ENCODE assay signal across 13 cellular contexts in the genomic region with DNA sequence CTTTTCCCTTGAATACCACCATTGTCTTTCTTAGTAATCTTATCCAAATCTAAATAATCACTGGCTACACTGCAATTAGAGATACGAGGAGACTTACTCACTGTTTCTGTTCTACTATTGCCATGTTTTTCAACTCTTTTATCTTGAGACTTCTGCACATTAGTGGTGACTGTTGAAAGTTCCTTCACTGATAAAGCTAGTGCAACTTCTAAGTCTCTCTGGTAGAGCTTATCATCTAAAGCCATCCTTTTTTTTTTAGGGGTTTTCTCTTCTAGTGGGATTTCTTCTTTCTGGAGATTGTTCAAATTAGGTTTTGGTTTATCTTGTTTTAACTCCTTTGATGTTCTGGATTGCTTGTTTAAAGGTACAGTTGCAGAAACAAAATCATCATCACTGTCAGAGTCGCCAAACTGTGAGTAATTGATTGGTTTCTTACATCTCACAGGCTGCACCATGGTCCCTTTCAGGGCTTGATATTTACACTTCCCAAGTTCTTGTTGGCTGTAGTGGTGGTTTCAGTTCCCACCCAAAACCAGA. TPM values are rescaled to one million over a fixed set of nuclear protein-coding genes. Genes with fewer than 3 reads are reported as not detected.
DNase-seq lines count a peak whose midpoint lies in the region; ATAC-seq, FAIRE-seq and TF ChIP-seq lines count a peak whose summit lies in the region.
"Had no signal": no experiment of that assay in that cellular context is flagged by ENCODE, and none has a peak within 500 bp of the region (broad histone marks: within the 10 kb centered on the region; RNA-seq: fewer than 3 reads in every experiment).

No MANE protein-coding gene starts in this region.

- H3K9me3 Mint-ChIP-seq in astrocyte (ENCODE audit: unreplicated experiment) (peaks cover 12% of the 10 kb centered on the region), glutamatergic neuron (ENCODE audit: unreplicated experiment) (peaks cover 6% of the 10 kb centered on the region)

- no peak overlapping the region for H3K27ac Mint-ChIP-seq in astrocyte (ENCODE audit: unreplicated experiment)
- H3K27ac Mint-ChIP-seq in glutamatergic neuron (ENCODE audit: unreplicated experiment) = no peak overlapping the region

- H3K4me3 ChIP-seq in astrocyte (ENCODE audit: insufficient read depth, low read depth, low read length) (no peak overlapping the region), trophoblast cell (ENCODE audit: low read depth, low read length) (no peak overlapping the region), vagina (no peak overlapping the region)
- H3K4me3 ChIP-seq: A549, breast epithelium, right atrium auricular region had no signal

- H3K36me3 ChIP-seq in astrocyte (ENCODE audit: insufficient read depth, low read length) (no peaks in the 10 kb centered on the region), trophoblast cell (ENCODE audit: control insufficient read depth in 1 of 2, insufficient read depth in 2 of 2, low read length in 2 of 2) (peaks cover 2% of the 10 kb centered on the region in 2 experiments), vagina (no peaks in the 10 kb centered on the region)
- H3K36me3 ChIP-seq: breast epithelium, right atrium auricular region had no signal

- H4K8ac ChIP-seq in trophoblast cell (ENCODE audit: low read depth, low read length) = no peak overlapping the region

- ATAC-seq in activated CD4-positive, CD25-positive, alpha-beta regulatory T cell treated with anti-CD3 and anti-CD28 coated beads, Interleukin-2, amount 50 U/mL, for 24 hours = peak; percentile 83 to 85
- ATAC-seq: A549 had no signal

- H3K4me1 ChIP-seq in astrocyte (ENCODE audit: insufficient read depth, low read length) (no peaks in the 10 kb centered on the region), trophoblast cell (ENCODE audit: control insufficient read depth in 1 of 2, insufficient read depth in 2 of 2, low read length in 2 of 2) (peaks cover 1 to 3% of the 10 kb centered on the region in 2 experiments), vagina (peaks cover 12% of the 10 kb centered on the region)
- H3K4me1 ChIP-seq: A549, breast epithelium, right atrium auricular region had no signal

- H4K12ac ChIP-seq in trophoblast cell (ENCODE audit: low read depth, low read length) = no peak overlapping the region

- H2BK12ac ChIP-seq in trophoblast cell (ENCODE audit: low read length) = no peak overlapping the region

- H3K27me3 Mint-ChIP-seq in astrocyte (ENCODE audit: low read depth, unreplicated experiment) = no peaks in the 10 kb centered on the region
- H3K27me3 Mint-ChIP-seq in glutamatergic neuron (ENCODE audit: unreplicated experiment) = no peaks in the 10 kb centered on the region

- WGBS in trophoblast cell (ENCODE audit: extremely low coverage, insufficient coverage, insufficient read length) = no CpG with 5 or more reads among the region's 2 CpGs

- H2AK5ac ChIP-seq in trophoblast cell (ENCODE audit: low read length) = no peak overlapping the region

- H3K4me1 Mint-ChIP-seq in astrocyte (ENCODE audit: low read depth, unreplicated experiment) (peaks cover 20% of the 10 kb centered on the region), glutamatergic neuron (ENCODE audit: low read depth, unreplicated experiment) (no peaks in the 10 kb centered on the region)

- H3K4me3 Mint-ChIP-seq in astrocyte (ENCODE audit: unreplicated experiment) (no peak overlapping the region), glutamatergic neuron (ENCODE audit: unreplicated experiment) (no peak overlapping the region)

- FAIRE-seq in astrocyte (lab: Jason Lieb, UNC) = no peak
- FAIRE-seq: A549 had no signal

- no peak overlapping the region for H2BK5ac ChIP-seq in trophoblast cell (ENCODE audit: low read depth, low read length, poor library complexity)

- no peaks in the 10 kb centered on the region for H3K9me3 ChIP-seq in astrocyte (ENCODE audit: insufficient read depth, low read depth, low read length)
- no peaks in the 10 kb centered on the region for H3K9me3 ChIP-seq in trophoblast cell (ENCODE audit: insufficient read depth, low read depth, low read length)
- H3K9me3 ChIP-seq in vagina = peaks cover 12% of the 10 kb centered on the region

- H4K91ac ChIP-seq in trophoblast cell (ENCODE audit: low read depth, low read length) = no peak overlapping the region

- no peak for TF ChIP-seq CTCF in astrocyte (IDR thresholded peaks at IDR 0.05; ENCODE audit: insufficient read depth, low read depth, low read length)
- TF ChIP-seq CTCF in glutamatergic neuron (IDR thresholded peaks at IDR 0.05; ENCODE audit: partially characterized antibody, unreplicated experiment) = no peak
- TF ChIP-seq CTCF in vagina (IDR thresholded peaks at IDR 0.05) = no peak

- H3K27ac ChIP-seq in astrocyte (ENCODE audit: low read depth, low read length) = no peak overlapping the region
- H3K27ac ChIP-seq in trophoblast cell (ENCODE audit: low read depth, low read length) = no peak overlapping the region
- H3K27ac ChIP-seq in vagina = no peak overlapping the region
- H3K27ac ChIP-seq: A549 had no signal

- DNase-seq in activated CD4-positive, CD25-positive, alpha-beta regulatory T cell treated with anti-CD3 and anti-CD28 coated beads, Interleukin-2, amount 50 U/mL, for 72 hours = no peak
- DNase-seq in OCI-M1 (lab: John Stamatoyannopoulos, UW) (peak; percentile 91), astrocyte (ENCODE audit: low read depth) (peak; percentile 66), trophoblast cell (peak in 1 of 2 donors; percentile 20), glutamatergic neuron (no peak), vagina (ENCODE audit: extremely low spot score in 2 of 2) (no peak), DMS153 (lab: John Stamatoyannopoulos, UW) (no peak)
- DNase-seq: NCI-H1092 treated with DMSO at 0.1 percent for 48 hours, NCI-H69 had no signal

- TF ChIP-seq POLR2A in vagina (IDR thresholded peaks at IDR 0.05) = no peak

- no peak overlapping the region for H3K23ac ChIP-seq in trophoblast cell (ENCODE audit: low read length)

- no peak overlapping the region for H3K18ac ChIP-seq in trophoblast cell (ENCODE audit: low read length)

- no peaks in the 10 kb centered on the region for H3K79me1 ChIP-seq in trophoblast cell (ENCODE audit: low read length)

- H3K79me2 ChIP-seq in astrocyte (ENCODE audit: insufficient read depth, low read length) (peaks cover 88% of the 10 kb centered on the region), trophoblast cell (ENCODE audit: control insufficient read depth, insufficient read depth, low read length, poor library complexity) (no peaks in the 10 kb centered on the region)

- no peak overlapping the region for H3K14ac ChIP-seq in trophoblast cell (ENCODE audit: low read length)

- intact Hi-C loops in vagina (cut with DNase I) = no loop called here

- H3K9ac ChIP-seq in astrocyte (ENCODE audit: low read length) (no peak overlapping the region), trophoblast cell (ENCODE audit: low read length) (no peak overlapping the region)

- no peak overlapping the region for H3K4me2 ChIP-seq in astrocyte (ENCODE audit: low read length)
- no peak overlapping the region for H3K4me2 ChIP-seq in trophoblast cell (ENCODE audit: low read length)
- H3K4me2 ChIP-seq: A549 had no signal

- peak overlapping the region; percentile 15 for H3K4ac ChIP-seq in trophoblast cell (ENCODE audit: low read depth, low read length)

- H3K36me3 Mint-ChIP-seq in astrocyte (ENCODE audit: low read depth, unreplicated experiment) (peaks cover 21% of the 10 kb centered on the region), glutamatergic neuron (ENCODE audit: unreplicated experiment) (peaks cover 14% of the 10 kb centered on the region)

- no peaks in the 10 kb centered on the region for H3K27me3 ChIP-seq in astrocyte (ENCODE audit: insufficient read depth, low read length)
- no peaks in the 10 kb centered on the region for H3K27me3 ChIP-seq in trophoblast cell (ENCODE audit: insufficient read depth, low read length)
- no peaks in the 10 kb centered on the region for H3K27me3 ChIP-seq in vagina
- H3K27me3 ChIP-seq: breast epithelium, right atrium auricular region had no signal

- H2AFZ ChIP-seq in astrocyte (ENCODE audit: low read depth, low read length) = no peak overlapping the region
- H2AFZ ChIP-seq in trophoblast cell (ENCODE audit: insufficient read depth, low read length, poor library complexity) = no peak overlapping the region

- peaks cover 69% of the 10 kb centered on the region for H4K20me1 ChIP-seq in astrocyte (ENCODE audit: insufficient read depth, low read length)

- H2BK120ac ChIP-seq in trophoblast cell (ENCODE audit: insufficient read depth, low read length, poor library complexity) = no peak overlapping the region

RNA-seq across cellular contexts. Expression of a gene that starts 37.7 kb away (rescaled TPM):
- 43.7 and 48.6 TPM in 2 replicates for total RNA-seq in astrocyte
- 28.2 and 29.0 TPM in 2 replicates for polyA plus RNA-seq in trophoblast cell (2013)
- total RNA-seq in glutamatergic neuron (ENCODE audit: unreplicated experiment) = 28.4 TPM
- 45.7 TPM for total RNA-seq in vagina

RNA-seq across cellular contexts. Expression of a gene that starts 58.1 kb away (rescaled TPM):
- total RNA-seq in astrocyte (22.0 and 23.6 TPM in 2 replicates), glutamatergic neuron (ENCODE audit: unreplicated experiment) (1.8 TPM), vagina (67.3 TPM)
- polyA plus RNA-seq in trophoblast cell (2013) = 2.5 and 2.8 TPM in 2 replicates

Comparison
In these comparisons a context has a peak if more than half of its experiments do, and no peak if none do; other contexts are left out.
1. DNase-seq: peak in OCI-M1 (single experiment) and astrocyte (single experiment); none in activated CD4-positive, CD25-positive, alpha-beta regulatory T cell treated with anti-CD3 and anti-CD28 coated beads, Interleukin-2, amount 50 U/mL, for 72 hours (single experiment), glutamatergic neuron (single experiment), vagina (0 of 2) and DMS153 (single experiment).